12 cellular contexts compared by ENCODE assay signal in the genomic region with DNA sequence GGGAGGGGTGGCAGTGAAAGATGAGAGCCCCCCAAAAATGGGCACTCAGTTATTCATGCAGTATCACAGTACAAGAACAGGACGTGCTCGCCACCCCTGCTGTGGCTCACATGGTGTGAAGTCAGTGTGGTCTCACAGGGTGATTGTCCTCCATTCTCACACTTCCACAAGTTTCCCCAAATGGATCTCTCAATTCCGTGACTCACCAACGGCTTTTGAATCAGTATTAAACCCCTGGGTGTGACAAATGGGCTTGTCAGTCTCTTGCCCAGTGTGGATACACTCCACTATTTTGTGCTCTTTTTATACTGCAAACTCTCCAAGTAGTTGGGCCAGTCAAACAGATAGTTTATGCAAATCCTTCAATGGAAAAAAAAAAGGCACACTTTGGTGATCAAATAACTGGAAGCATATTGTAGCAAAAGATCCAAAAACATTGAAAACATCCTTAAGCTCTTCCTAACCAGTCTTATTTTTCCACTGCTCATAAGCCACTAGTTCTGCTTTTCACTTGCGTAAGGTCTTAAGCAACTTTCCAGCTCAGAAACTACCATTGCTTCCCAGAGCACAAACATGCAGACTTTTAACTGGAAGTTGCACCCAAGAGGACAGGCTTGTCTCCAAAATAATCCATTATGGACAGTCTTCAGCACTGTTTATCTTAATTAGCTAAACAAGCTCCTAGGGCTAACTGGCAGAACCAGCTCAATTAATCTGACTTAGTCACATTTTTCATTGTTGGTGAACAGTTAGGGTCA.
DNase-seq lines count a peak whose midpoint lies in the region; ATAC-seq and TF ChIP-seq lines count a peak whose summit lies in the region.
"Had no signal": no experiment of that assay in that cellular context is flagged by ENCODE, and none has a peak within 500 bp of the region (broad histone marks: within the 10 kb centered on the region; RNA-seq: fewer than 3 reads in every experiment).

No MANE protein-coding gene starts in this region.

- no peak overlapping the region for H2AFZ ChIP-seq in smooth muscle cell (ENCODE audit: low read depth)

- H3K4me3 ChIP-seq in fibroblast of pulmonary artery (replicated peaks; ENCODE audit: low read depth, low read length), result no peak overlapping the region
- H3K4me3 ChIP-seq in smooth muscle cell, result no peak overlapping the region
- H3K4me3 ChIP-seq in MG63, result no peak overlapping the region

- no peaks in the 10 kb centered on the region for H3K27me3 ChIP-seq in smooth muscle cell (ENCODE audit: low read depth)
- no peaks in the 10 kb centered on the region for H3K27me3 ChIP-seq in MG63

- no peaks in the 10 kb centered on the region for H3K9me3 Mint-ChIP-seq in T-helper 2 cell treated with Interferon-gamma antibody and Interleukin-4, amounts not matched to agents 5 μg/mL and 100 μg/mL, for 36 hours

- H3K4me3 Mint-ChIP-seq in T-helper 2 cell treated with Interferon-gamma antibody and Interleukin-4, amounts not matched to agents 5 μg/mL and 100 μg/mL, for 36 hours, result no peak overlapping the region

- no peak for TF ChIP-seq CTCF in fibroblast of pulmonary artery (IDR thresholded peaks at IDR 0.05; ENCODE audit: low read length, missing control alignments)
- no peak for TF ChIP-seq CTCF in smooth muscle cell (IDR thresholded peaks at IDR 0.05; ENCODE audit: borderline replicate concordance, insufficient read depth, poor library complexity, severe bottlenecking)

- H3K4me2 ChIP-seq in smooth muscle cell, result no peak overlapping the region

- H3K4me1 ChIP-seq in smooth muscle cell (ENCODE audit: low read depth), result peaks cover 18% of the 10 kb centered on the region

- no peaks in the 10 kb centered on the region for H3K36me3 Mint-ChIP-seq in T-helper 2 cell treated with Interferon-gamma antibody and Interleukin-4, amounts not matched to agents 5 μg/mL and 100 μg/mL, for 36 hours (ENCODE audit: low read depth)

- peaks cover 11% of the 10 kb centered on the region for H3K27me3 Mint-ChIP-seq in T-helper 2 cell treated with Interferon-gamma antibody and Interleukin-4, amounts not matched to agents 5 μg/mL and 100 μg/mL, for 36 hours (ENCODE audit: low read depth)

- no peaks in the 10 kb centered on the region for H3K4me1 Mint-ChIP-seq in T-helper 2 cell treated with Interferon-gamma antibody and Interleukin-4, amounts not matched to agents 5 μg/mL and 100 μg/mL, for 36 hours (ENCODE audit: low read depth)

- H3K36me3 ChIP-seq in smooth muscle cell (ENCODE audit: low read depth) (no peaks in the 10 kb centered on the region), MG63 (no peaks in the 10 kb centered on the region)

- WGBS in smooth muscle cell (ENCODE audit: low lambda C conversion rate), result 61% methylated on average over 5 of the region's 5 CpGs

- H3K79me2 ChIP-seq in smooth muscle cell (ENCODE audit: low read depth), result no peaks in the 10 kb centered on the region

- ATAC-seq in HG03469 (IDR thresholded peaks at IDR 0.05; ENCODE audit: unreplicated experiment) (no peak), GM19023 (IDR thresholded peaks at IDR 0.05; ENCODE audit: unreplicated experiment) (no peak)
- ATAC-seq: PC-3 had no signal

- H3K9me3 ChIP-seq in smooth muscle cell (replicated peaks; ENCODE audit: low read depth) (no peaks in the 10 kb centered on the region), MG63 (no peaks in the 10 kb centered on the region)

- peak overlapping the region; percentile 74 for H3K27ac ChIP-seq in smooth muscle cell (ENCODE audit: low read depth)

- H3K9ac ChIP-seq in smooth muscle cell (ENCODE audit: low read depth), result no peak overlapping the region

- no peaks in the 10 kb centered on the region for H3F3A ChIP-seq in smooth muscle cell (ENCODE audit: low read depth)

- H3K27ac Mint-ChIP-seq in T-helper 2 cell treated with Interferon-gamma antibody and Interleukin-4, amounts not matched to agents 5 μg/mL and 100 μg/mL, for 36 hours, result no peak overlapping the region

- DNase-seq in H4 (ENCODE audit: low spot score) (peak; percentile 13), SIG-M5 treated with dmso at 0.1 percent for 504 hours (lab: John Stamatoyannopoulos, UW; ENCODE audit: unreplicated experiment) (peak; percentile 95), fibroblast of pulmonary artery (ENCODE audit: low read depth) (peak; percentile 68), smooth muscle cell (lab: John Stamatoyannopoulos, UW; ENCODE audit: unreplicated experiment) (no peak), MG63 (no peak)
- DNase-seq in T-helper 2 cell treated with Interferon-gamma antibody and Interleukin-4, amounts not matched to agents 5 μg/mL and 100 μg/mL, for 36 hours (ENCODE audit: low spot score), result no peak
- DNase-seq: activated CD4-positive, CD25-positive, alpha-beta regulatory T cell treated with anti-CD3 and anti-CD28 coated beads, Interleukin-2, amount 50 U/mL, for 72 hours; activated naive CD4-positive, alpha-beta T cell treated with Interleukin-2 at 50 U/mL for 16 hours; midbrain; PC-3 had no signal

- H4K20me1 ChIP-seq in smooth muscle cell (ENCODE audit: low read depth), result no peaks in the 10 kb centered on the region

Comparison
In these comparisons a context has a peak if more than half of its experiments do, and no peak if none do; other contexts are left out.
1. DNase-seq: peak in H4 (single experiment), SIG-M5 treated with dmso at 0.1 percent for 504 hours (single experiment) and fibroblast of pulmonary artery (single experiment); none in smooth muscle cell (single experiment), T-helper 2 cell treated with Interferon-gamma antibody and Interleukin-4, amounts not matched to agents 5 μg/mL and 100 μg/mL, for 36 hours (single experiment) and MG63 (single experiment).